7 cellular contexts compared by ENCODE assay signal in the genomic region with DNA sequence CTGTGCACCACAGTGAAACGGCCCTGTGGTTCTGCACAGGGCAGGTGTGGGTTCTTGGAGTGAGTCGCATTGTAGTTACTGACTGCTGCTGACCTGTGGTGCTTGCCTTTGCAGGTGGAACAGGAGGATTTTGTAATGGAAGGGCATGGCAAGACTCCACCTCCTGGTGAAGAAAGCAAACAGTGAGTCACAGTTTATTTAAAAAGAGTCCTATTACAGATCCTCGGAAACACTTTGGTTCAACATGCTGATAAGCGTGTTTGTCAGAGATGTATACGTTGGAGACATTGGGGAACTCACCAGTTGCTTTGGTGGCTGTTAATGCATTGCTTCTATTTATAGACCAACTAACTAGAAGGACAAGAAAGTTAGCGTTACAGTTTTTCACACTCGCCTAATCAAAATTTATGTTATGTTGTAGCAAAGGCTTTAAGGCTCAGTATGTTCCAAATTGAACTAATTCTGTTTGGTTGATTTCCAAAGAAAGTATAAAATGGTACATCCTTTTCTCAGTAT. TPM values are rescaled to one million over a fixed set of nuclear protein-coding genes. Genes with fewer than 3 reads are reported as not detected.
DNase-seq lines count a peak whose midpoint lies in the region; ATAC-seq and FAIRE-seq lines count a peak whose summit lies in the region.

No MANE protein-coding gene starts in this region.

- DNase-seq in H4 (ENCODE audit: low spot score) (peak; percentile 74), NCI-H1930 (lab: John Stamatoyannopoulos, UW) (peak; percentile 17 to 73)
- DNase-seq in activated T-cell treated with anti-CD3 and anti-CD28 coated beads, Interleukin-2, amount 50 U/mL, for 48 hours: peak; percentile 24 to 32

- FAIRE-seq in islet of Langerhans (lab: Jason Lieb, UNC): peak; percentile 97

- ATAC-seq in HG02981 (IDR thresholded peaks at IDR 0.05; ENCODE audit: unreplicated experiment) (no peak), GM21423 (IDR thresholded peaks at IDR 0.05; ENCODE audit: unreplicated experiment) (no peak), HG03439 (IDR thresholded peaks at IDR 0.05; ENCODE audit: unreplicated experiment) (no peak)

RNA-seq across cellular contexts. Expression of gene TNRC6B, which starts 21.7 kb away (rescaled TPM):
- 14.8 and 26.4 TPM in 2 replicates for total RNA-seq in H4 (2014; rRNA removed; shearing (Covaris generic))
